In the genomic region with DNA sequence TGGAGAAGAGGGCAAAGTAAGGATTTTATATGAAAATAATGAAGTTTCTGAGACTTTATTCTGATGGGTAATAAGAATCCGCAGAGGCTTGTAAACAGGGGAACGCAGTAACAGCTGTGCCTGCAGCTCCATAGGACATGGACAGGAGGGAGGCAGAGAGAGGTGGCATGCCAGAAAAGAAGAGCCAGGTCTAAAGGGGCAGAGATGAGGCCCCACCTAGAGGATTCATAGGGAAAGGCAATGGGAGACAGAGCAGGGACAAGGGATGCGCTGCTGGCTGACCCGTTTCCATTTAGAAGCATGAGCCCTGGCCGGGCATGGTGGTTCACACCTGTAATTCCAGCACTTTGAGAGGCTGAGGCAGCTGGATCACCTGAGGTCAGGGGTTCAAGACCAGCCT, we compare ENCODE assay signal across 9 cellular contexts.
DNase-seq lines count a peak whose midpoint lies in the region; ATAC-seq and TF ChIP-seq lines count a peak whose summit lies in the region.
"Had no signal": no experiment of that assay in that cellular context is flagged by ENCODE, and none has a peak within 500 bp of the region (broad histone marks: within the 10 kb centered on the region; RNA-seq: fewer than 3 reads in every experiment).

No MANE protein-coding gene starts in this region.

- no peaks in the 10 kb centered on the region for H3K36me3 Mint-ChIP-seq in brain

- no peak overlapping the region for H3K4me2 ChIP-seq in DND-41 (ENCODE audit: insufficient read depth, low read length)

- TF ChIP-seq CTCF in DND-41 (IDR thresholded peaks at IDR 0.05; ENCODE audit: borderline replicate concordance, extremely low read depth, low read length, poor library complexity, severe bottlenecking) (peak; percentile 22), brain (conservative IDR thresholded peaks at IDR 0.05) (peak; percentile 17 to 34), liver (IDR thresholded peaks at IDR 0.05; ENCODE audit: low read depth, low read length, missing input control) (peak; percentile 56)

- H3K4me1 ChIP-seq in DND-41 (ENCODE audit: insufficient read depth, low read length) (no peaks in the 10 kb centered on the region), liver (ENCODE audit: control insufficient read depth in 4 of 4, insufficient read depth in 4 of 4, low read length in 3 of 4) (no peaks in the 10 kb centered on the region)

- H4K20me1 ChIP-seq in DND-41 (ENCODE audit: insufficient read depth, low read length), result no peaks in the 10 kb centered on the region

- no peaks in the 10 kb centered on the region for H3K79me2 ChIP-seq in DND-41 (ENCODE audit: insufficient read depth, low read length)

- H3K27ac Mint-ChIP-seq in brain, result peak overlapping the region in 1 of 5 experiments; percentile 9

- no peaks in the 10 kb centered on the region for H3K9me3 ChIP-seq in DND-41 (ENCODE audit: insufficient read depth, low read length, severe bottlenecking)
- H3K9me3 ChIP-seq in liver (ENCODE audit: control insufficient read depth in 4 of 4, low read length in 3 of 4), result peaks cover 0 to 13% (median 0%) of the 10 kb centered on the region in 4 donors

- H2AFZ ChIP-seq in DND-41 (ENCODE audit: low read depth, low read length), result no peak overlapping the region

- ATAC-seq in DND-41 (ENCODE audit: insufficient read depth, low read depth) (no peak), GM18511 (IDR thresholded peaks at IDR 0.05; ENCODE audit: unreplicated experiment) (no peak)

- no peaks in the 10 kb centered on the region for H3K27me3 ChIP-seq in DND-41 (ENCODE audit: insufficient read depth, low read length, poor library complexity)
- no peaks in the 10 kb centered on the region for H3K27me3 ChIP-seq in liver (ENCODE audit: control insufficient read depth in 4 of 4, insufficient read depth in 4 of 4, low read length in 3 of 4)

- peaks cover 6% of the 10 kb centered on the region for H3K4me1 Mint-ChIP-seq in brain

- peak; percentile 80 to 91 for TF ChIP-seq RAD21 in liver (IDR thresholded peaks at IDR 0.05)

- peaks cover 8 to 17% (median 12%) of the 10 kb centered on the region in 5 experiments for H3K9me3 Mint-ChIP-seq in brain

- no peak overlapping the region for H3K4me3 Mint-ChIP-seq in brain

- no peak overlapping the region for H3K9ac ChIP-seq in DND-41 (ENCODE audit: low read depth, low read length)
- no peak overlapping the region for H3K9ac ChIP-seq in liver (ENCODE audit: low read depth in 1 of 2, low read length in 2 of 2)

- H3K36me3 ChIP-seq in DND-41 (ENCODE audit: insufficient read depth, low read length) (no peaks in the 10 kb centered on the region), liver (ENCODE audit: control insufficient read depth in 4 of 4, insufficient read depth in 3 of 4, low read depth in 1 of 4, low read length in 3 of 4) (no peaks in the 10 kb centered on the region)

- no peak for DNase-seq in DND-41
- peak; percentile 66 for DNase-seq in NCI-H1694 treated with DMSO at 0.1 percent for 48 hours (lab: John Stamatoyannopoulos, UW)
- DNase-seq in activated T-cell treated with anti-CD3 and anti-CD28 coated beads, Interleukin-2, amount 50 U/mL, for 1 hour, result no peak
- no peak for DNase-seq in GM19240 (ENCODE audit: insufficient read length, low spot score)
- no peak for DNase-seq in RPMI8226
- DNase-seq: effector memory CD4-positive, alpha-beta T cell had no signal

- peaks cover 7% of the 10 kb centered on the region for H3K27me3 Mint-ChIP-seq in brain

- H3K4me3 ChIP-seq in DND-41 (ENCODE audit: low read depth in 1 of 2, low read length in 2 of 2), result no peak overlapping the region
- H3K4me3 ChIP-seq in liver (ENCODE audit: low read depth in 1 of 3, low read length in 3 of 3), result no peak overlapping the region

- no peak overlapping the region for H3K27ac ChIP-seq in DND-41 (ENCODE audit: low read length)
- no peak overlapping the region for H3K27ac ChIP-seq in liver (ENCODE audit: low read depth in 1 of 2, low read length in 2 of 2)

- WGBS in liver, result 61% methylated on average over 5 of the region's 5 CpGs

TF ChIP-seq in liver, 16 proteins besides CTCF, POLR2A, EP300 and RAD21:
- TF ChIP-seq, protein P1, sequence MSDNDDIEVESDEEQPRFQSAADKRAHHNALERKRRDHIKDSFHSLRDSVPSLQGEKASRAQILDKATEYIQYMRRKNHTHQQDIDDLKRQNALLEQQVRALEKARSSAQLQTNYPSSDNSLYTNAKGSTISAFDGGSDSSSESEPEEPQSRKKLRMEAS (IDR thresholded peaks at IDR 0.05), result no peak
- TF ChIP-seq RXRA (IDR thresholded peaks at IDR 0.05) (no peak), JUND (IDR thresholded peaks at IDR 0.05) (no peak), NR2F2 (IDR thresholded peaks at IDR 0.05) (no peak), TAF1 (conservative IDR thresholded peaks at IDR 0.05) (no peak), FOXA2 (IDR thresholded peaks at IDR 0.05) (no peak), FOXA1 (IDR thresholded peaks at IDR 0.05) (no peak)
- TF ChIP-seq, protein P2, sequence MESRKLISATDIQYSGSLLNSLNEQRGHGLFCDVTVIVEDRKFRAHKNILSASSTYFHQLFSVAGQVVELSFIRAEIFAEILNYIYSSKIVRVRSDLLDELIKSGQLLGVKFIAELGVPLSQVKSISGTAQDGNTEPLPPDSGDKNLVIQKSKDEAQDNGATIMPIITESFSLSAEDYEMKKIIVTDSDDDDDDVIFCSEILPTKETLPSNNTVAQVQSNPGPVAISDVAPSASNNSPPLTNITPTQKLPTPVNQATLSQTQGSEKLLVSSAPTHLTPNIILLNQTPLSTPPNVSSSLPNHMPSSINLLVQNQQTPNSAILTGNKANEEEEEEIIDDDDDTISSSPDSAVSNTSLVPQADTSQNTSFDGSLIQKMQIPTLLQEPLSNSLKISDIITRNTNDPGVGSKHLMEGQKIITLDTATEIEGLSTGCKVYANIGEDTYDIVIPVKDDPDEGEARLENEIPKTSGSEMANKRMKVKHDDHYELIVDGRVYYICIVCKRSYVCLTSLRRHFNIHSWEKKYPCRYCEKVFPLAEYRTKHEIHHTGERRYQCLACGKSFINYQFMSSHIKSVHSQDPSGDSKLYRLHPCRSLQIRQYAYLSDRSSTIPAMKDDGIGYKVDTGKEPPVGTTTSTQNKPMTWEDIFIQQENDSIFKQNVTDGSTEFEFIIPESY (IDR thresholded peaks at IDR 0.05), result no peak
